Comparison of ENCODE assay signal across 12 cellular contexts in genomic region chr6:127950566-127951141, GRCh38. TPM values are rescaled to one million over a fixed set of nuclear protein-coding genes. Genes with fewer than 3 reads are reported as not detected.
DNase-seq lines count a peak whose midpoint lies in the region; ATAC-seq, FAIRE-seq and TF ChIP-seq lines count a peak whose summit lies in the region.
"Had no signal": no experiment of that assay in that cellular context is flagged by ENCODE, and none has a peak within 500 bp of the region (broad histone marks: within the 10 kb centered on the region; RNA-seq: fewer than 3 reads in every experiment).

No MANE protein-coding gene starts in this region.

- peak overlapping the region; percentile 6 to 13 for H3K27ac ChIP-seq in small intestine (ENCODE audit: low read depth in 1 of 2, low read length in 1 of 2)
- H3K27ac ChIP-seq in HepG2 (ENCODE audit: extremely low read length, insufficient read depth, low read length) = no peak overlapping the region
- H3K27ac ChIP-seq in GM23338 (ENCODE audit: low read depth) = no peak overlapping the region

- POLR2A ChIA-PET in HepG2 (lab: Yijun Ruan, JAX) = no interaction called here

- TF ChIP-seq EP300 in HepG2 (IDR thresholded peaks at IDR 0.05; ENCODE audit: low read depth in 2 of 2, low read length in 2 of 2) = no peak
- no peak for TF ChIP-seq EP300 in HepG2 (CRISPR knock-in tag; IDR thresholded peaks at IDR 0.05; ENCODE audit: borderline replicate concordance)

- H3K27ac Mint-ChIP-seq in activated T-cell treated with anti-CD3 and anti-CD28 coated beads, Interleukin-2, amount 50 U/mL, for 24 hours = peak overlapping the region; percentile 78
- H3K27ac Mint-ChIP-seq in GM23338 = no peak overlapping the region

- intact Hi-C loops in HepG2 (cut with micrococcal nuclease; ENCODE audit: unreplicated experiment) = no loop called here

- H3K9me2 ChIP-seq in GM23338 (ENCODE audit: insufficient read depth) = peaks cover 4% of the 10 kb centered on the region; the same call in 1 of the 2 replicates

- H3K4me3 Mint-ChIP-seq in activated T-cell treated with anti-CD3 and anti-CD28 coated beads, Interleukin-2, amount 50 U/mL, for 24 hours = peak overlapping the region; percentile 54
- H3K4me3 Mint-ChIP-seq in GM23338 = no peak overlapping the region

- H2AFZ ChIP-seq in HepG2 (ENCODE audit: low read length) = no peak overlapping the region
- no peak overlapping the region for H2AFZ ChIP-seq in GM23338

- FAIRE-seq in small intestine (lab: Jason Lieb, UNC) (no peak), HepG2 (lab: Jason Lieb, UNC) (no peak)
- FAIRE-seq: K562 had no signal

- no peaks in the 10 kb centered on the region for H3F3A ChIP-seq in GM23338 (replicated peaks; ENCODE audit: low read depth)

- H3K36me3 ChIP-seq in small intestine (ENCODE audit: control insufficient read depth in 2 of 2, insufficient read depth in 2 of 2, low read length in 2 of 2) = no peaks in the 10 kb centered on the region
- no peaks in the 10 kb centered on the region for H3K36me3 ChIP-seq in HepG2 (replicated peaks in 1 of 2; ENCODE audit: control insufficient read depth in 1 of 2, insufficient read depth in 2 of 2, low read length in 2 of 2)
- H3K36me3 ChIP-seq in GM23338 (ENCODE audit: insufficient read depth) = no peaks in the 10 kb centered on the region

- peaks cover 72% of the 10 kb centered on the region for H3K4me1 Mint-ChIP-seq in activated T-cell treated with anti-CD3 and anti-CD28 coated beads, Interleukin-2, amount 50 U/mL, for 24 hours (ENCODE audit: low read depth)
- no peaks in the 10 kb centered on the region; the same call in 2 of the 3 replicates for H3K4me1 Mint-ChIP-seq in GM23338

- WGBS in small intestine, 3 donors = 75 to 92% (median 84%) methylated on average over 8 of the region's 8 CpGs
- 58% methylated on average over 7 of the region's 8 CpGs for WGBS in HepG2 (ENCODE audit: low lambda C conversion rate)

- H3K36me3 Mint-ChIP-seq in activated T-cell treated with anti-CD3 and anti-CD28 coated beads, Interleukin-2, amount 50 U/mL, for 24 hours (ENCODE audit: low read depth) = peaks cover 7% of the 10 kb centered on the region
- H3K36me3 Mint-ChIP-seq in GM23338 (ENCODE audit: low read depth) = no peaks in the 10 kb centered on the region

- ATAC-seq in HG02938 (IDR thresholded peaks at IDR 0.05; ENCODE audit: unreplicated experiment) (peak; percentile 34), HepG2 (no peak), GM23338 (no peak)
- ATAC-seq: K562 had no signal

- H3K27me3 Mint-ChIP-seq in activated T-cell treated with anti-CD3 and anti-CD28 coated beads, Interleukin-2, amount 50 U/mL, for 24 hours = no peaks in the 10 kb centered on the region
- no peaks in the 10 kb centered on the region for H3K27me3 Mint-ChIP-seq in GM23338 (ENCODE audit: insufficient read depth, low read depth, poor library complexity)

- in situ Hi-C loops in HepG2 (cut with HindIII; ENCODE audit: extremely low pct_ligation_motif_present, low pct_unique_long_range_greater_than_20kb) = no loop called here

- no TSS peak for BruUV-seq in HepG2 (replicated peaks; lab: Mats Ljungman, UMichigan)

- TF ChIP-seq CTCF in HepG2 (CRISPR knock-in tag; IDR thresholded peaks at IDR 0.05) = no peak
- no peak for TF ChIP-seq CTCF in GM23338 (conservative IDR thresholded peaks at IDR 0.05; ENCODE audit: low read depth in 2 of 2)

- TF ChIP-seq POLR2A in HepG2 (IDR thresholded peaks at IDR 0.05; ENCODE audit: insufficient read depth in 1 of 2, low read depth in 2 of 2, low read length in 2 of 2) = no peak

- H3K79me2 ChIP-seq in HepG2 (ENCODE audit: insufficient read depth, low read length) (no peaks in the 10 kb centered on the region), GM23338 (replicated peaks; ENCODE audit: insufficient read depth) (no peaks in the 10 kb centered on the region)

- no peaks in the 10 kb centered on the region for H3K4me1 ChIP-seq in small intestine (ENCODE audit: control insufficient read depth in 2 of 2, insufficient read depth in 1 of 2, low read depth in 1 of 2, low read length in 1 of 2)
- no peaks in the 10 kb centered on the region for H3K4me1 ChIP-seq in HepG2 (ENCODE audit: insufficient read depth, low read length)
- H3K4me1 ChIP-seq in GM23338 (ENCODE audit: insufficient read depth) = no peaks in the 10 kb centered on the region

- DNase-seq in activated T-cell treated with anti-CD3 and anti-CD28 coated beads, Interleukin-2, amount 50 U/mL, for 24 hours = no peak
- no peak for DNase-seq in activated T-cell treated with anti-CD3 and anti-CD28 coated beads, Interleukin-2, amount 50 U/mL, for 48 hours
- DNase-seq in NOMO-1 (lab: John Stamatoyannopoulos, UW; ENCODE audit: unreplicated experiment in 2 of 2) = peak; percentile 2 to 37
- no peak for DNase-seq in small intestine
- no peak for DNase-seq in HepG2 (ENCODE audit: low spot score)
- no peak for DNase-seq in GM23338 (ENCODE audit: low spot score)
- no peak for DNase-seq in NCI-H345 treated with DMSO at 0.1 percent for 48 hours (lab: John Stamatoyannopoulos, UW; ENCODE audit: unreplicated experiment)
- DNase-seq: activated CD8-positive, alpha-beta memory T cell treated with anti-CD3 and anti-CD28 coated beads for 24 hours; OCI-M1 had no signal

- no peaks in the 10 kb centered on the region for H4K20me1 ChIP-seq in HepG2 (ENCODE audit: insufficient read depth, low read length)
- no peaks in the 10 kb centered on the region for H4K20me1 ChIP-seq in GM23338 (replicated peaks; ENCODE audit: insufficient read depth)

- H3K9ac ChIP-seq in HepG2 (ENCODE audit: insufficient read depth, low read depth, low read length) = no peak overlapping the region

- H3K4me3 ChIP-seq in small intestine (ENCODE audit: low read depth in 1 of 2, low read length in 2 of 2) = no peak overlapping the region
- H3K4me3 ChIP-seq in HepG2 (replicated peaks in 1 of 3; ENCODE audit: insufficient read depth in 1 of 3, low read depth in 2 of 3, low read length in 3 of 3) = no peak overlapping the region
- H3K4me3 ChIP-seq in GM23338 = no peak overlapping the region
- H3K4me3 ChIP-seq: K562 had no signal

- H3K27me3 ChIP-seq in small intestine (ENCODE audit: control insufficient read depth in 2 of 2, insufficient read depth in 2 of 2, low read length in 2 of 2) = no peaks in the 10 kb centered on the region
- H3K27me3 ChIP-seq in HepG2 (ENCODE audit: control insufficient read depth in 1 of 2, insufficient read depth in 2 of 2, low read length in 2 of 2) = no peaks in the 10 kb centered on the region
- no peaks in the 10 kb centered on the region for H3K27me3 ChIP-seq in GM23338 (ENCODE audit: insufficient read depth)

- H3K4me2 ChIP-seq in HepG2 (ENCODE audit: low read depth, low read length) (no peak overlapping the region), GM23338 (no peak overlapping the region)

- CTCF ChIA-PET in HepG2 (lab: Yijun Ruan, JAX; ENCODE audit: low intra/inter-chr PET ratio, low total read pairs) = no interaction called here

- TF ChIP-seq RAD21 in HepG2 (CRISPR knock-in tag; IDR thresholded peaks at IDR 0.05) = no peak

- H3K9me3 Mint-ChIP-seq in activated T-cell treated with anti-CD3 and anti-CD28 coated beads, Interleukin-2, amount 50 U/mL, for 24 hours = peaks cover 22% of the 10 kb centered on the region
- no peaks in the 10 kb centered on the region for H3K9me3 Mint-ChIP-seq in GM23338

- no peaks in the 10 kb centered on the region for H3K9me3 ChIP-seq in small intestine (ENCODE audit: control insufficient read depth, low read depth)
- H3K9me3 ChIP-seq in HepG2 (ENCODE audit: low read length) = no peaks in the 10 kb centered on the region

TF ChIP-seq in HepG2, 621 proteins besides CTCF, POLR2A, EP300 and RAD21 (continues in another document):
- TF ChIP-seq AKAP8 (CRISPR knock-in tag; IDR thresholded peaks at IDR 0.05) (no peak), CBX1 (IDR thresholded peaks at IDR 0.05; ENCODE audit: low read depth) (no peak)

RNA-seq across cellular contexts. Expression of gene THEMIS, which starts 49.8 kb away (rescaled TPM):
- polyA plus RNA-seq in small intestine (1 to 10 TPM in 1 of 3 donors, under 1 TPM in 2; 0.25 to 1.4 (median 0.45) TPM), HepG2 (2011; rRNA removed) (not detected in 2 replicates), GM23338 (2016; fragmentation: Nextera tagmentation; extraction: Ambion mirVana) (not detected in 2 replicates)
- not detected in 2 replicates for total RNA-seq in HepG2 (2016; rRNA removed; fragmentation: Illumina TruSeq; extraction: Trizol)
- total RNA-seq in HepG2 (2016; cell fraction: cytosol; rRNA removed; fragmentation: Illumina TruSeq; extraction: Trizol; ENCODE audit: low read depth) = not detected in 2 replicates
- total RNA-seq in HepG2 (2016; cell fraction: insoluble cytoplasmic fraction; rRNA removed; fragmentation: Illumina TruSeq; extraction: Trizol) = not detected in 2 replicates
- total RNA-seq in HepG2 (2016; cell fraction: membrane; rRNA removed; fragmentation: Illumina TruSeq; extraction: Trizol) = not detected in 2 replicates
- not detected in 2 replicates for total RNA-seq in HepG2 (2016; cell fraction: nucleus; rRNA removed; fragmentation: Illumina TruSeq; extraction: Trizol)
- polyA plus RNA-seq in HepG2 (2011; cell fraction: cytosol; rRNA removed) = not detected in 2 replicates
- not detected in 2 replicates for polyA plus RNA-seq in HepG2 (2011; cell fraction: nucleus; rRNA removed)
- not detected in 2 replicates for polyA plus RNA-seq in HepG2 (2012)
- not detected in 2 replicates for polyA plus RNA-seq in HepG2 (2016; cell fraction: cytosol; fragmentation: Illumina TruSeq; extraction: Trizol; ENCODE audit: low read depth)
- polyA plus RNA-seq in HepG2 (2016; cell fraction: insoluble cytoplasmic fraction; fragmentation: Illumina TruSeq; extraction: Trizol; ENCODE audit: low read depth) = not detected in 2 replicates
- polyA plus RNA-seq in HepG2 (2016; cell fraction: membrane; fragmentation: Illumina TruSeq; extraction: Trizol; ENCODE audit: low read depth) = not detected in 2 replicates
- polyA plus RNA-seq in HepG2 (2016; cell fraction: nucleus; fragmentation: Illumina TruSeq; extraction: Trizol; ENCODE audit: insufficient read depth, low read depth) = not detected in 2 replicates
- polyA minus RNA-seq in HepG2 (2011; rRNA and poly(A)+ RNA removed; ENCODE audit: low replicate concordance) = not detected in 2 replicates
- polyA minus RNA-seq in HepG2 (2011; cell fraction: cytosol; rRNA and poly(A)+ RNA removed) = not detected in 2 replicates
- not detected in 2 replicates for polyA minus RNA-seq in HepG2 (2011; cell fraction: nucleus; rRNA and poly(A)+ RNA removed)
- not detected in 2 replicates for total RNA-seq in GM23338 (2014; rRNA removed; shearing (Covaris generic))
- total RNA-seq: dermis microvascular lymphatic vessel endothelial cell had no signal
- polyA plus RNA-seq: K562 had no signal

Comparison
In these comparisons a context has a peak if more than half of its experiments do, and no peak if none do; other contexts are left out.
1. DNase-seq: peak in NOMO-1 (2 of 2); none in activated T-cell treated with anti-CD3 and anti-CD28 coated beads, Interleukin-2, amount 50 U/mL, for 24 hours (single experiment), activated T-cell treated with anti-CD3 and anti-CD28 coated beads, Interleukin-2, amount 50 U/mL, for 48 hours (0 of 2), small intestine (single experiment), HepG2 (single experiment), GM23338 (single experiment) and NCI-H345 treated with DMSO at 0.1 percent for 48 hours (single experiment).
2. H3K27ac ChIP-seq: peak in small intestine (2 of 2); none in HepG2 (single experiment) and GM23338 (single experiment).